Comparison of ENCODE assay signal across 19 cellular contexts in genomic region chr6:168994966-168995365, GRCh38.
DNase-seq lines count a peak whose midpoint lies in the region; ATAC-seq and TF ChIP-seq lines count a peak whose summit lies in the region.
"Had no signal": no experiment of that assay in that cellular context is flagged by ENCODE, and none has a peak within 500 bp of the region (broad histone marks: within the 10 kb centered on the region; RNA-seq: fewer than 3 reads in every experiment).

No MANE protein-coding gene starts in this region.

- no peaks in the 10 kb centered on the region for H3K27me3 ChIP-seq in tibial artery

- no peaks in the 10 kb centered on the region for H3K36me3 ChIP-seq in tibial artery

- no peaks in the 10 kb centered on the region for H3K4me1 Mint-ChIP-seq in HFFc6 (ENCODE audit: low read depth)
- peaks cover 0 to 2% of the 10 kb centered on the region in 2 donors for H3K4me1 Mint-ChIP-seq in effector memory CD8-positive, alpha-beta T cell (ENCODE audit: low read depth in 2 of 2)

- H3K27ac ChIP-seq in tibial artery: no peak overlapping the region
- H3K27ac ChIP-seq: C4-2B had no signal

- H3K27me3 Mint-ChIP-seq in HFFc6 (ENCODE audit: insufficient read depth): no peaks in the 10 kb centered on the region
- H3K27me3 Mint-ChIP-seq in effector memory CD8-positive, alpha-beta T cell: no peaks in the 10 kb centered on the region

- no peaks in the 10 kb centered on the region for H3K9me3 ChIP-seq in tibial artery

- H3K36me3 Mint-ChIP-seq in HFFc6 (ENCODE audit: low read depth): no peaks in the 10 kb centered on the region
- H3K36me3 Mint-ChIP-seq in effector memory CD8-positive, alpha-beta T cell (ENCODE audit: insufficient read depth): no peaks in the 10 kb centered on the region

- TF ChIP-seq CTCF in HFFc6 (IDR thresholded peaks at IDR 0.05) (no peak), tibial artery (IDR thresholded peaks at IDR 0.05) (no peak)

- intact Hi-C loops in tibial artery (cut with DNase I; ENCODE audit: low total_unique reads): no loop called here

- ATAC-seq in effector memory CD8-positive, alpha-beta T cell (replicated peaks): no peak
- ATAC-seq in GM21723 (IDR thresholded peaks at IDR 0.05; ENCODE audit: unreplicated experiment): no peak
- ATAC-seq: GM12878, K562, Panc1, SK-N-SH treated with all-trans-retinoic acid at 6 μM for 48 hours had no signal

- H3K27ac Mint-ChIP-seq in HFFc6: no peak overlapping the region
- H3K27ac Mint-ChIP-seq in effector memory CD8-positive, alpha-beta T cell: no peak overlapping the region

- peak; percentile 10 for DNase-seq in Caki2 (ENCODE audit: low read depth)
- DNase-seq in HFFc6: peak; percentile 4
- peak; percentile 5 for DNase-seq in astrocyte of the hippocampus (ENCODE audit: low read depth, low spot score)
- peak; percentile 46 for DNase-seq in left kidney (ENCODE audit: low read depth, low spot score)
- DNase-seq in NCI-H2196 treated with DMSO at 0.1 percent for 48 hours (lab: John Stamatoyannopoulos, UW; ENCODE audit: unreplicated experiment): no peak
- DNase-seq in tibial artery: no peak
- DNase-seq in effector memory CD8-positive, alpha-beta T cell: no peak
- DNase-seq: DMS79, GOT3, NCI-H1105, NCI-H2029 treated with DMSO at 0.1 percent for 48 hours, NCI-H524 treated with DMSO at 0.1 percent for 48 hours, NCI-H82 had no signal

- H3K4me3 Mint-ChIP-seq in HFFc6: no peak overlapping the region
- H3K4me3 Mint-ChIP-seq in effector memory CD8-positive, alpha-beta T cell: no peak overlapping the region

- H3K9me3 Mint-ChIP-seq in HFFc6: no peaks in the 10 kb centered on the region
- H3K9me3 Mint-ChIP-seq in effector memory CD8-positive, alpha-beta T cell: no peaks in the 10 kb centered on the region

- H3K4me3 ChIP-seq in tibial artery: no peak overlapping the region
- H3K4me3 ChIP-seq: GM12878, K562 had no signal

- peaks cover 0 to 5% (median 0%) of the 10 kb centered on the region in 4 donors for H3K4me1 ChIP-seq in tibial artery

- in situ Hi-C loops in Caki2 (cut with HindIII; ENCODE audit: low pct_unique_long_range_greater_than_20kb, low sequenced_read_pairs): no loop called here

Comparison
In these comparisons a context has a peak if more than half of its experiments do, and no peak if none do; other contexts are left out.
1. DNase-seq: peak in Caki2 (single experiment), HFFc6 (single experiment), astrocyte of the hippocampus (single experiment) and left kidney (single experiment); none in NCI-H2196 treated with DMSO at 0.1 percent for 48 hours (single experiment), tibial artery (0 of 2) and effector memory CD8-positive, alpha-beta T cell (0 of 3).